8 cellular contexts compared by ENCODE assay signal in the genomic region with DNA sequence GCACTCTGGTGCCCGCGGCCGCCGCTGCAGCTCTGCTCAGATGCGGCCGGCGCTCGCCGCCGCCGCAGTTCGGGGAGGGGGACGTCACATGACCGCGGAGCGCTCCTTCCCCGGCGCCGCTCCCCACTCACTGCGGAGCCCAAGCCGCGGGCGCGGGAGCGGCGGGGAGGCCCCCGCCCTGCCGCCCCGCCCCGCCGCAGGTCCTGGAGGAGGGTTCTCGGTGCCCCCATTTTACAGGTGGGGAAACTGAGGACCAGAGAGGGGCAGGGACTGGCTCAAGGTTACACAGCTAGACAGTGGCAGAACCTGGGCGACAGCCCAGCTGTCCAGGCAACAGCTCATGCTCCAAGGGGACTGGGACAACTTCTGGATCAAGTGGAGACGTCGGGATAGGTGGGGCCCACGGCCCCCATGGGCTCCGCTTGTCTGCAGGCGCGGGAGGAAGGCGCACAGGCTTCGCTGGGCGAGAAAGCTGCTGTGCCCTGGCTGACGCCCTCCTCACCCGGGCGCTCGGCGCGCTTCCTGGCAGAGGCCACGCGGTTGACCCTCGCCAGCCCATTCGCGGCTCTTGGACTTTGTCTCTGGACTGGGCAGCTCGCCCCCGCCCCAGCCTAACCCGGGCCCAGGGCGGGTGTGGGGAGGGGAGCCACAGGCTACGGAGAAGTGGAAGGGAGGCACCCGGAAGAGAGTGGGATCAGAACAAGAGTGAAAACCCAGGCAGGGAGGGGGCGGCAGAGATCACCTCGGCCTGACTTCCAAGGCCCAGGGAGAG. TPM values are rescaled to one million over a fixed set of nuclear protein-coding genes. Genes with fewer than 3 reads are reported as not detected.
DNase-seq lines count a peak whose midpoint lies in the region; ATAC-seq and TF ChIP-seq lines count a peak whose summit lies in the region.

Gene RAP1GAP (minus strand): TSS at position 71 of the 772 bp plus-strand sequence. CDS start 49,325 bp downstream, outside the sequence.

- CTCF ChIA-PET in Panc1 (lab: Charles Lee), result no interaction called here

- H3K4me1 Mint-ChIP-seq in stimulated activated naive CD8-positive, alpha-beta T cell treated with anti-CD3 and anti-CD28 coated beads, Interleukin-15, Interleukin-2, amounts not matched to agents 100 ng/mL and 50 ng/mL, for 24 hours (ENCODE audit: low read depth), result peaks cover 7% of the 10 kb centered on the region

- no peaks in the 10 kb centered on the region for H3K27me3 ChIP-seq in Panc1 (ENCODE audit: control insufficient read depth, insufficient read depth, low read length)

- peak; percentile 78 for DNase-seq in activated effector memory CD4-positive, alpha-beta T cell treated with anti-CD3 and anti-CD28 coated beads, Interleukin-2, amount 50 U/mL, for 16 hours
- DNase-seq in activated effector memory CD4-positive, alpha-beta T cell treated with Interleukin-2 at 50 U/mL for 16 hours, result no peak
- no peak for DNase-seq in Panc1 (ENCODE audit: low read depth, low spot score)
- DNase-seq in cardiac fibroblast (ENCODE audit: low read depth in 2 of 2), result peak in 1 of 2 donors; percentile 33
- peak; percentile 92 for DNase-seq in left lobe of liver (ENCODE audit: low spot score)

- peak within 1 kb of the TSS; percentile 37 to 59 for H3K4me3 ChIP-seq in Panc1 (ENCODE audit: low read depth in 2 of 2, low read length in 2 of 2)
- peak within 1 kb of the TSS in 1 of 2 donors; percentile 34 for H3K4me3 ChIP-seq in cardiac fibroblast (replicated peaks in 1 of 2; ENCODE audit: low read depth in 2 of 2, low read length in 2 of 2)

- POLR2A ChIA-PET in Panc1 (lab: Charles Lee), result interaction anchor here (0.6 kb wide), 1 partner anchor 601 kb away, joined by 3 read pairs; no protein-coding TSS in a partner anchor

- H3K9me3 ChIP-seq in Panc1 (ENCODE audit: control insufficient read depth, insufficient read depth, low read depth, low read length), result no peaks in the 10 kb centered on the region

- peak within 1 kb of the TSS; percentile 39 for H3K27ac ChIP-seq in Panc1 (ENCODE audit: low read length)

- H3K36me3 Mint-ChIP-seq in stimulated activated naive CD8-positive, alpha-beta T cell treated with anti-CD3 and anti-CD28 coated beads, Interleukin-15, Interleukin-2, amounts not matched to agents 100 ng/mL and 50 ng/mL, for 24 hours (ENCODE audit: low read depth), result no peaks in the 10 kb centered on the region

- peaks cover 28% of the 10 kb centered on the region for H3K27me3 Mint-ChIP-seq in stimulated activated naive CD8-positive, alpha-beta T cell treated with anti-CD3 and anti-CD28 coated beads, Interleukin-15, Interleukin-2, amounts not matched to agents 100 ng/mL and 50 ng/mL, for 24 hours

- no peaks in the 10 kb centered on the region for H3K36me3 ChIP-seq in Panc1 (ENCODE audit: control insufficient read depth, insufficient read depth, low read length)

- no peak within 1 kb of the TSS for H3K27ac Mint-ChIP-seq in stimulated activated naive CD8-positive, alpha-beta T cell treated with anti-CD3 and anti-CD28 coated beads, Interleukin-15, Interleukin-2, amounts not matched to agents 100 ng/mL and 50 ng/mL, for 24 hours

- in situ Hi-C loops in Panc1 (cut with HindIII; ENCODE audit: low pct_unique_long_range_greater_than_20kb, low sequenced_read_pairs), result no loop called here

- BruUV-seq in Panc1 (replicated peaks; lab: Mats Ljungman, UMichigan), result no TSS peak

- peak within 1 kb of the TSS; percentile 67 for H3K4me3 Mint-ChIP-seq in stimulated activated naive CD8-positive, alpha-beta T cell treated with anti-CD3 and anti-CD28 coated beads, Interleukin-15, Interleukin-2, amounts not matched to agents 100 ng/mL and 50 ng/mL, for 24 hours

- ATAC-seq in Panc1 (peak; percentile 61), left lobe of liver (peak; percentile 85), GM21723 (IDR thresholded peaks at IDR 0.05; ENCODE audit: unreplicated experiment) (no peak), HG02588 (IDR thresholded peaks at IDR 0.05; ENCODE audit: unreplicated experiment) (no peak)

- no peak; the same call in 1 of the 2 replicates for TF ChIP-seq CTCF in Panc1 (IDR thresholded peaks at IDR 0.05)
- peak; percentile 1 for TF ChIP-seq CTCF in cardiac fibroblast (IDR thresholded peaks at IDR 0.05; ENCODE audit: low read depth, low read length)

- peaks cover 15% of the 10 kb centered on the region for H3K4me1 ChIP-seq in Panc1 (ENCODE audit: control insufficient read depth, insufficient read depth, low read length)

- intact Hi-C loops in Panc1 (cut with micrococcal nuclease; ENCODE audit: unreplicated experiment), result no loop called here

- no peaks in the 10 kb centered on the region for H3K9me3 Mint-ChIP-seq in stimulated activated naive CD8-positive, alpha-beta T cell treated with anti-CD3 and anti-CD28 coated beads, Interleukin-15, Interleukin-2, amounts not matched to agents 100 ng/mL and 50 ng/mL, for 24 hours

RNA-seq across cellular contexts. Expression of gene RAP1GAP, which starts in this region (rescaled TPM):
- total RNA-seq in Panc1 (2021; ENCODE audit: unreplicated experiment), result 4.6 TPM
- 7.7 TPM for polyA plus RNA-seq in Panc1 (2012; ENCODE audit: insufficient read length)
- 10.8 TPM for total RNA-seq in left lobe of liver

Comparison
In these comparisons a context has a peak if more than half of its experiments do, and no peak if none do; other contexts are left out.
1. DNase-seq: peak in activated effector memory CD4-positive, alpha-beta T cell treated with anti-CD3 and anti-CD28 coated beads, Interleukin-2, amount 50 U/mL, for 16 hours (single experiment) and left lobe of liver (single experiment); none in activated effector memory CD4-positive, alpha-beta T cell treated with Interleukin-2 at 50 U/mL for 16 hours (single experiment) and Panc1 (single experiment).
2. ATAC-seq: peak in Panc1 (single experiment) and left lobe of liver (single experiment); none in GM21723 (single experiment) and HG02588 (single experiment).